Comparison of ENCODE assay signal across 1 cellular context in genomic region chr6:162817196-162817595, GRCh38.
TF ChIP-seq lines count a peak whose summit lies in the region.

No MANE protein-coding gene starts in this region.

TF ChIP-seq in HepG2, 621 proteins besides CTCF, POLR2A, EP300 and RAD21 (continued from another document):
- TF ChIP-seq, protein P1, sequence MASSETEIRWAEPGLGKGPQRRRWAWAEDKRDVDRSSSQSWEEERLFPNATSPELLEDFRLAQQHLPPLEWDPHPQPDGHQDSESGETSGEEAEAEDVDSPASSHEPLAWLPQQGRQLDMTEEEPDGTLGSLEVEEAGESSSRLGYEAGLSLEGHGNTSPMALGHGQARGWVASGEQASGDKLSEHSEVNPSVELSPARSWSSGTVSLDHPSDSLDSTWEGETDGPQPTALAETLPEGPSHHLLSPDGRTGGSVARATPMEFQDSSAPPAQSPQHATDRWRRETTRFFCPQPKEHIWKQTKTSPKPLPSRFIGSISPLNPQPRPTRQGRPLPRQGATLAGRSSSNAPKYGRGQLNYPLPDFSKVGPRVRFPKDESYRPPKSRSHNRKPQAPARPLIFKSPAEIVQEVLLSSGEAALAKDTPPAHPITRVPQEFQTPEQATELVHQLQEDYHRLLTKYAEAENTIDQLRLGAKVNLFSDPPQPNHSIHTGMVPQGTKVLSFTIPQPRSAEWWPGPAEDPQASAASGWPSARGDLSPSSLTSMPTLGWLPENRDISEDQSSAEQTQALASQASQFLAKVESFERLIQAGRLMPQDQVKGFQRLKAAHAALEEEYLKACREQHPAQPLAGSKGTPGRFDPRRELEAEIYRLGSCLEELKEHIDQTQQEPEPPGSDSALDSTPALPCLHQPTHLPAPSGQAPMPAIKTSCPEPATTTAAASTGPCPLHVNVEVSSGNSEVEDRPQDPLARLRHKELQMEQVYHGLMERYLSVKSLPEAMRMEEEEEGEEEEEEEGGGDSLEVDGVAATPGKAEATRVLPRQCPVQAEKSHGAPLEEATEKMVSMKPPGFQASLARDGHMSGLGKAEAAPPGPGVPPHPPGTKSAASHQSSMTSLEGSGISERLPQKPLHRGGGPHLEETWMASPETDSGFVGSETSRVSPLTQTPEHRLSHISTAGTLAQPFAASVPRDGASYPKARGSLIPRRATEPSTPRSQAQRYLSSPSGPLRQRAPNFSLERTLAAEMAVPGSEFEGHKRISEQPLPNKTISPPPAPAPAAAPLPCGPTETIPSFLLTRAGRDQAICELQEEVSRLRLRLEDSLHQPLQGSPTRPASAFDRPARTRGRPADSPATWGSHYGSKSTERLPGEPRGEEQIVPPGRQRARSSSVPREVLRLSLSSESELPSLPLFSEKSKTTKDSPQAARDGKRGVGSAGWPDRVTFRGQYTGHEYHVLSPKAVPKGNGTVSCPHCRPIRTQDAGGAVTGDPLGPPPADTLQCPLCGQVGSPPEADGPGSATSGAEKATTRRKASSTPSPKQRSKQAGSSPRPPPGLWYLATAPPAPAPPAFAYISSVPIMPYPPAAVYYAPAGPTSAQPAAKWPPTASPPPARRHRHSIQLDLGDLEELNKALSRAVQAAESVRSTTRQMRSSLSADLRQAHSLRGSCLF (CRISPR knock-in tag; IDR thresholded peaks at IDR 0.05; ENCODE audit: borderline replicate concordance): no peak
- TF ChIP-seq WIZ (CRISPR knock-in tag; IDR thresholded peaks at IDR 0.05) (no peak), ZNF292 (CRISPR knock-in tag; IDR thresholded peaks at IDR 0.05; ENCODE audit: borderline replicate concordance, low read depth) (no peak)
